ENCODE assay signal across 2 cellular contexts in genomic region chr14:45807187-45807586, GRCh38.
TF ChIP-seq lines count a peak whose summit lies in the region.

No MANE protein-coding gene starts in this region.

TF ChIP-seq in GM12891, 5 proteins besides CTCF, POLR2A, EP300 and RAD21:
- TF ChIP-seq PAX5 (IDR thresholded peaks at IDR 0.05; ENCODE audit: insufficient read depth, low read length, severe bottlenecking) (no peak), SPI1 (IDR thresholded peaks at IDR 0.05; ENCODE audit: low read depth, low read length) (0 out of 2 replicates have a peak, but pooled peaks have one; percentile 30)
TF ChIP-seq in GM12891: peak in this region for 1.

TF ChIP-seq in H1, 55 proteins besides CTCF, POLR2A, EP300 and RAD21 (continued from another document):
- TF ChIP-seq, protein P1, sequence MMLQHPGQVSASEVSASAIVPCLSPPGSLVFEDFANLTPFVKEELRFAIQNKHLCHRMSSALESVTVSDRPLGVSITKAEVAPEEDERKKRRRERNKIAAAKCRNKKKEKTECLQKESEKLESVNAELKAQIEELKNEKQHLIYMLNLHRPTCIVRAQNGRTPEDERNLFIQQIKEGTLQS (IDR thresholded peaks at IDR 0.05; ENCODE audit: insufficient read depth, low read depth, low read length) = no peak
- TF ChIP-seq SP4 (IDR thresholded peaks at IDR 0.05; ENCODE audit: low read length) (no peak), CREB1 (IDR thresholded peaks at IDR 0.05) (no peak), JUN (IDR thresholded peaks at IDR 0.05; ENCODE audit: low read depth, low read length) (no peak), TAF7 (optimal IDR thresholded peaks at IDR 0.05; ENCODE audit: borderline replicate concordance, low read depth, low read length) (no peak), NANOG (IDR thresholded peaks at IDR 0.05; ENCODE audit: insufficient read depth, low read depth, low read length, poor library complexity, severe bottlenecking) (no peak), POU5F1 (IDR thresholded peaks at IDR 0.05; ENCODE audit: low read depth, low read length) (no peak), ASH2L (IDR thresholded peaks at IDR 0.05; ENCODE audit: low read length) (no peak), MAFK (IDR thresholded peaks at IDR 0.05; ENCODE audit: low read depth, low read length) (no peak), CBX5 (IDR thresholded peaks at IDR 0.05; ENCODE audit: low read depth, low read length) (no peak), CBX8 (IDR thresholded peaks at IDR 0.05; ENCODE audit: borderline replicate concordance, low read depth, low read length) (no peak), TEAD4 (IDR thresholded peaks at IDR 0.05; ENCODE audit: low read depth, low read length) (no peak), HDAC6 (IDR thresholded peaks at IDR 0.05; ENCODE audit: low read depth, low read length) (no peak), YY1 (IDR thresholded peaks at IDR 0.05; ENCODE audit: low read depth, low read length) (no peak), BCL11A (IDR thresholded peaks at IDR 0.05; ENCODE audit: low read depth in 2 of 2, low read length in 2 of 2) (no peak), EGR1 (IDR thresholded peaks at IDR 0.05; ENCODE audit: borderline replicate concordance, low read depth, low read length) (no peak), GABPA (IDR thresholded peaks at IDR 0.05; ENCODE audit: borderline replicate concordance, insufficient read depth, low read length) (no peak), FOSL1 (IDR thresholded peaks at IDR 0.05; ENCODE audit: insufficient read depth, low read depth, low read length) (no peak), HDAC2 (IDR thresholded peaks at IDR 0.05; ENCODE audit: borderline replicate concordance in 1 of 2, low read depth in 2 of 2, low read length in 2 of 2) (no peak)
